ENCODE assay signal across 12 cellular contexts in the genomic region with DNA sequence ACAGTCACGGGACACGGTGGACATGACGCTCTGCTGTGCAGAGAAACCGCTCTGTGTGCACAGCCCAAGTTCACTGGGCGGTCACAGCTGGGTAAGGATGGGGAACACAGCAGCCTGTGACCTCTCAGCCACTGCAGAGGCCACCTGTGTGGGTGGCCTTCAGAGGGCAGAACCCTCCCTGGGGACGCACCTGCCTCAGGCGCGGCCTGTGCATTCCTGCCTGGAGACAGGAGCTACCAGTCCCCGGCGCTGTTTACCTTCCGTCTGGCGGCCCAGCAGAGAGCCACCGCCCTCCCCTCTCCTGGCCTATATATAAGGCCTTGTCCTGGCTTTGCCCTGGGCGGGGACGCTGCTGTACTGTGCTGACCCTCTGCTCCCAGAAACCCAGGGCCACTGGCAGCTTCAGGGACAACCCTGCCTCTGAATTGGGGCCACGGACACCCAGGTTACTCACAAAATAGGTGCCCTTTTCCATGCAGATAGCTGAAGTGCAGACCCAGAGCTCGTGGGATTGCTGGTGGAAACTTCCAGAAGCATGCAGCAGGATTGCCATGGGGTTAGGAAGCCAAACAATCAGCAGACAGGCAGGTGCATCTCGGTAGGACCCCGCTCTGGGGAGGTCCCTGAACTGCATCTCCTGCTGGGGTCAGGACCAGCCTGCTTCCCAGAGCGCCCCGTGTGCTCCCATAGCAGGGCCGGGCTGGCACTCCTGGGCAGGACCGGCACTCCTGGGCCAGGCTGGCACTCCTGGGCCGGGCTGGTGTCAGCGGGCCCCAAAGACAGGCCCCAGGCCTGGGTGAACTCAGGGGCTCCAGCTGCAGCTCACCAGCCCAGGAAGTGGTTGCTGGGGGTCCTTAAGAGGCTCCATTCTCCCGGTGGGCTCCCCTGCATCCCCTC.
A peak's percentile ranks its signal among the peaks of the same experiment; 100 is the strongest.
DNase-seq lines count a peak whose midpoint lies in the region; ATAC-seq and TF ChIP-seq lines count a peak whose summit lies in the region.
"Had no signal": no experiment of that assay in that cellular context is flagged by ENCODE, and none has a peak within 500 bp of the region (broad histone marks: within the 10 kb centered on the region; RNA-seq: fewer than 3 reads in every experiment).

No MANE protein-coding gene starts in this region.

- no peaks in the 10 kb centered on the region for H3K9me3 Mint-ChIP-seq in effector memory CD8-positive, alpha-beta T cell
- no peaks in the 10 kb centered on the region for H3K9me3 Mint-ChIP-seq in natural killer cell
- H3K9me3 Mint-ChIP-seq: stimulated activated naive CD8-positive, alpha-beta T cell treated with anti-CD3 and anti-CD28 coated beads, Interleukin-15, Interleukin-2, amounts not matched to agents 100 ng/mL and 50 ng/mL, for 24 hours; T-helper 1 cell treated with Interleukin-12 subunit alpha and Interleukin-12 subunit beta and Interleukin-4 antibody, amounts not matched to agents 30 μg/mL and 1 μg/mL, for 36 hours had no signal

- H3K4me3 Mint-ChIP-seq in effector memory CD8-positive, alpha-beta T cell: no peak overlapping the region
- H3K4me3 Mint-ChIP-seq in natural killer cell: no peak overlapping the region
- H3K4me3 Mint-ChIP-seq: neural crest cell; stimulated activated naive CD8-positive, alpha-beta T cell treated with anti-CD3 and anti-CD28 coated beads, Interleukin-15, Interleukin-2, amounts not matched to agents 100 ng/mL and 50 ng/mL, for 24 hours; T-helper 1 cell treated with Interleukin-12 subunit alpha and Interleukin-12 subunit beta and Interleukin-4 antibody, amounts not matched to agents 30 μg/mL and 1 μg/mL, for 36 hours had no signal

- H3K9me3 ChIP-seq in stomach: no peaks in the 10 kb centered on the region

- H3K4me1 ChIP-seq in stomach: peaks cover 30 to 53% (median 48%) of the 10 kb centered on the region in 4 donors

- no peak overlapping the region for H3K27ac Mint-ChIP-seq in effector memory CD8-positive, alpha-beta T cell
- no peak overlapping the region for H3K27ac Mint-ChIP-seq in natural killer cell
- H3K27ac Mint-ChIP-seq: stimulated activated naive CD8-positive, alpha-beta T cell treated with anti-CD3 and anti-CD28 coated beads, Interleukin-15, Interleukin-2, amounts not matched to agents 100 ng/mL and 50 ng/mL, for 24 hours; T-helper 1 cell treated with Interleukin-12 subunit alpha and Interleukin-12 subunit beta and Interleukin-4 antibody, amounts not matched to agents 30 μg/mL and 1 μg/mL, for 36 hours had no signal

- TF ChIP-seq CTCF in stomach (IDR thresholded peaks at IDR 0.05) (no peak), natural killer cell (IDR thresholded peaks at IDR 0.05) (no peak)

- peaks cover 0 to 7% of the 10 kb centered on the region in 2 donors for H3K4me1 Mint-ChIP-seq in effector memory CD8-positive, alpha-beta T cell (ENCODE audit: low read depth in 2 of 2)
- H3K4me1 Mint-ChIP-seq in natural killer cell: peaks cover 0 to 4% of the 10 kb centered on the region in 2 donors

- DNase-seq in HuH-7.5 (ENCODE audit: low spot score) (peak; percentile 85), NCI-H748 (lab: John Stamatoyannopoulos, UW; ENCODE audit: unreplicated experiment) (peak; percentile 74), islet precursor cell (peak; percentile 78), stomach (peak; percentile 96), natural killer cell (no peak)
- DNase-seq in effector memory CD8-positive, alpha-beta T cell: no peak
- DNase-seq: effector CD8-positive, alpha-beta T cell; NCI-H446 had no signal

- WGBS in stomach, 5 donors: 32 to 69% (median 52%) methylated on average over 15 to 26 of the region's 26 CpGs

- H3K36me3 Mint-ChIP-seq in effector memory CD8-positive, alpha-beta T cell (ENCODE audit: insufficient read depth): peaks cover 4% of the 10 kb centered on the region
- H3K36me3 Mint-ChIP-seq in natural killer cell: no peaks in the 10 kb centered on the region

- no peak for TF ChIP-seq EP300 in stomach (IDR thresholded peaks at IDR 0.05)

- intact Hi-C loops in stomach (cut with DNase I; ENCODE audit: low total_unique reads): no loop called here
- intact Hi-C loops in natural killer cell (cut with micrococcal nuclease): no loop called here

- peak overlapping the region; percentile 85 to 94 (median 91) for H3K27ac ChIP-seq in stomach

- no peaks in the 10 kb centered on the region for H3K36me3 ChIP-seq in stomach

- peak overlapping the region in 1 of 4 donors; percentile 8 for H3K4me3 ChIP-seq in stomach

- no peak for ATAC-seq in effector memory CD8-positive, alpha-beta T cell (replicated peaks)
- no peak for ATAC-seq in natural killer cell
- ATAC-seq in HG03139 (IDR thresholded peaks at IDR 0.05; ENCODE audit: unreplicated experiment): no peak

- peak in 2 of 4 donors; percentile 60 to 90 for TF ChIP-seq POLR2A in stomach (IDR thresholded peaks at IDR 0.05)

- peaks cover 7 to 10% of the 10 kb centered on the region in 2 donors for H3K27me3 Mint-ChIP-seq in effector memory CD8-positive, alpha-beta T cell
- peaks cover 0 to 5% of the 10 kb centered on the region in 2 donors for H3K27me3 Mint-ChIP-seq in natural killer cell (ENCODE audit: low read depth in 2 of 2)
- H3K27me3 Mint-ChIP-seq: stimulated activated naive CD8-positive, alpha-beta T cell treated with anti-CD3 and anti-CD28 coated beads, Interleukin-15, Interleukin-2, amounts not matched to agents 100 ng/mL and 50 ng/mL, for 24 hours had no signal

- H3K27me3 ChIP-seq in stomach: peaks cover 0 to 10% (median 0%) of the 10 kb centered on the region in 3 donors

Comparison
In these comparisons a context has a peak if more than half of its experiments do, and no peak if none do; other contexts are left out.
1. DNase-seq: peak in HuH-7.5 (single experiment), NCI-H748 (single experiment), islet precursor cell (single experiment) and stomach (single experiment); none in effector memory CD8-positive, alpha-beta T cell (0 of 3) and natural killer cell (single experiment).